21 cellular contexts compared by ENCODE assay signal in genomic region chr11:57681168-57681567, GRCh38. TPM values are rescaled to one million over a fixed set of nuclear protein-coding genes. Genes with fewer than 3 reads are reported as not detected.
DNase-seq lines count a peak whose midpoint lies in the region; ATAC-seq and TF ChIP-seq lines count a peak whose summit lies in the region.
"Had no signal": no experiment of that assay in that cellular context is flagged by ENCODE, and none has a peak within 500 bp of the region (broad histone marks: within the 10 kb centered on the region; RNA-seq: fewer than 3 reads in every experiment).

No MANE protein-coding gene starts in this region.

- H3K27ac Mint-ChIP-seq in natural killer cell = peak overlapping the region; percentile 52 to 60
- H3K27ac Mint-ChIP-seq in natural killer cell treated with Interleukin-12 subunit alpha and Interleukin-12 subunit beta and Interleukin-15 and Interleukin-18, amount 100 ng/mL, for 72 hours = peak overlapping the region in 1 of 2 donors; percentile 37

- H3K27ac ChIP-seq in RWPE2 (ENCODE audit: poor library complexity, severe bottlenecking) (peak overlapping the region; percentile 59), vagina (peak overlapping the region; percentile 1)
- H3K27ac ChIP-seq in effector memory CD4-positive, alpha-beta T cell (ENCODE audit: insufficient read depth, low read length, poor library complexity, severe bottlenecking) = no peak overlapping the region
- H3K27ac ChIP-seq: cardiac muscle cell, lower lobe of right lung, thyroid gland had no signal

- no peak overlapping the region for H3K4me3 Mint-ChIP-seq in natural killer cell
- no peak overlapping the region for H3K4me3 Mint-ChIP-seq in natural killer cell treated with Interleukin-12 subunit alpha and Interleukin-12 subunit beta and Interleukin-15 and Interleukin-18, amount 100 ng/mL, for 72 hours
- H3K4me3 Mint-ChIP-seq: T-helper 2 cell treated with Interferon-gamma antibody and Interleukin-4, amounts not matched to agents 5 μg/mL and 100 μg/mL, for 36 hours had no signal

- H3K27me3 Mint-ChIP-seq in natural killer cell (ENCODE audit: low read depth in 2 of 2) = no peaks in the 10 kb centered on the region
- no peaks in the 10 kb centered on the region for H3K27me3 Mint-ChIP-seq in natural killer cell treated with Interleukin-12 subunit alpha and Interleukin-12 subunit beta and Interleukin-15 and Interleukin-18, amount 100 ng/mL, for 72 hours

- DNase-seq in natural killer cell = no peak
- no peak for DNase-seq in natural killer cell treated with Interleukin-12 subunit alpha and Interleukin-12 subunit beta and Interleukin-15 and Interleukin-18, amount 100 ng/mL, for 72 hours (ENCODE audit: low spot score)
- DNase-seq in RWPE2 (ENCODE audit: low spot score) = no peak
- peak; percentile 30 to 62 for DNase-seq in erythroblast (lab: John Stamatoyannopoulos, UW)
- DNase-seq in vagina (ENCODE audit: extremely low spot score in 2 of 2) = no peak
- no peak for DNase-seq in effector memory CD4-positive, alpha-beta T cell
- DNase-seq: activated effector memory CD4-positive, alpha-beta T cell treated with anti-CD3 and anti-CD28 coated beads, Interleukin-2, amount 50 U/mL, for 16 hours; DMS79 treated with DMSO at 0.1 percent for 48 hours; foreskin melanocyte; KG1; kidney; lower lobe of right lung; NCI-H1436 treated with DMSO at 0.1 percent for 48 hours; stimulated activated CD4-positive, alpha-beta T cell treated with anti-CD3 and anti-CD28 coated beads, Interleukin-2, amount 100 ng/mL, for 48 hours; stimulated activated naive CD4-positive, alpha-beta T cell; thyroid gland had no signal

- H3K36me3 Mint-ChIP-seq in natural killer cell = peaks cover 15% of the 10 kb centered on the region
- H3K36me3 Mint-ChIP-seq in natural killer cell treated with Interleukin-12 subunit alpha and Interleukin-12 subunit beta and Interleukin-15 and Interleukin-18, amount 100 ng/mL, for 72 hours = peaks cover 20% of the 10 kb centered on the region

- TF ChIP-seq CTCF in natural killer cell (IDR thresholded peaks at IDR 0.05) (no peak), RWPE2 (IDR thresholded peaks at IDR 0.05; ENCODE audit: poor library complexity, severe bottlenecking) (no peak), vagina (IDR thresholded peaks at IDR 0.05) (no peak)

- H3K4me1 ChIP-seq in RWPE2 (ENCODE audit: insufficient read depth, poor library complexity, severe bottlenecking) (peaks cover 20% of the 10 kb centered on the region), vagina (peaks cover 53% of the 10 kb centered on the region)
- peaks cover 9% of the 10 kb centered on the region for H3K4me1 ChIP-seq in effector memory CD4-positive, alpha-beta T cell (ENCODE audit: control insufficient read depth, insufficient read depth, low read length, poor library complexity, severe bottlenecking)

- H3K9me3 ChIP-seq in RWPE2 (ENCODE audit: severe bottlenecking) (no peaks in the 10 kb centered on the region), vagina (no peaks in the 10 kb centered on the region)
- no peaks in the 10 kb centered on the region for H3K9me3 ChIP-seq in effector memory CD4-positive, alpha-beta T cell (ENCODE audit: control insufficient read depth, low read length)
- H3K9me3 ChIP-seq: lower lobe of right lung, thyroid gland had no signal

- TF ChIP-seq POLR2A in erythroblast (IDR thresholded peaks at IDR 0.05; ENCODE audit: low read length) (no peak), vagina (IDR thresholded peaks at IDR 0.05) (no peak)

- peaks cover 33 to 47% of the 10 kb centered on the region in 2 donors for H3K4me1 Mint-ChIP-seq in natural killer cell
- H3K4me1 Mint-ChIP-seq in natural killer cell treated with Interleukin-12 subunit alpha and Interleukin-12 subunit beta and Interleukin-15 and Interleukin-18, amount 100 ng/mL, for 72 hours (ENCODE audit: low read depth in 2 of 2) = peaks cover 26 to 27% of the 10 kb centered on the region in 2 donors

- intact Hi-C loops in natural killer cell (cut with micrococcal nuclease) = no loop called here
- intact Hi-C loops in vagina (cut with DNase I) = no loop called here

- no peak for ATAC-seq in natural killer cell
- no peak for ATAC-seq in natural killer cell treated with Interleukin-12 subunit alpha and Interleukin-12 subunit beta and Interleukin-15 and Interleukin-18, amount 100 ng/mL, for 72 hours
- no peak for ATAC-seq in RWPE2 (ENCODE audit: low read depth)
- no peak for ATAC-seq in SK-N-SH treated with all-trans-retinoic acid at 6 μM for 48 hours
- ATAC-seq: lower lobe of right lung had no signal

- H3K4me3 ChIP-seq in RWPE2 (ENCODE audit: severe bottlenecking) (no peak overlapping the region), vagina (no peak overlapping the region)
- H3K4me3 ChIP-seq in effector memory CD4-positive, alpha-beta T cell (ENCODE audit: insufficient read depth, low read depth, low read length, poor library complexity, severe bottlenecking) = no peak overlapping the region
- H3K4me3 ChIP-seq: cardiac muscle cell, GM12878, lower lobe of right lung, thyroid gland had no signal

- H3K36me3 ChIP-seq in RWPE2 (ENCODE audit: low read depth) (peaks cover 63% of the 10 kb centered on the region), vagina (peaks cover 0 to 52% of the 10 kb centered on the region in 2 donors)
- peaks cover 46% of the 10 kb centered on the region for H3K36me3 ChIP-seq in effector memory CD4-positive, alpha-beta T cell (ENCODE audit: control insufficient read depth, insufficient read depth, low read length)

- H3K27me3 ChIP-seq in RWPE2 (ENCODE audit: insufficient read depth, poor library complexity, severe bottlenecking) (no peaks in the 10 kb centered on the region), vagina (no peaks in the 10 kb centered on the region)
- H3K27me3 ChIP-seq in effector memory CD4-positive, alpha-beta T cell (replicated peaks; ENCODE audit: control insufficient read depth, insufficient read depth, low read length, poor library complexity, severe bottlenecking) = no peaks in the 10 kb centered on the region
- H3K27me3 ChIP-seq: cardiac muscle cell, thyroid gland had no signal

- H3K9me3 Mint-ChIP-seq in natural killer cell = no peaks in the 10 kb centered on the region
- no peaks in the 10 kb centered on the region for H3K9me3 Mint-ChIP-seq in natural killer cell treated with Interleukin-12 subunit alpha and Interleukin-12 subunit beta and Interleukin-15 and Interleukin-18, amount 100 ng/mL, for 72 hours
- H3K9me3 Mint-ChIP-seq: T-helper 2 cell treated with Interferon-gamma antibody and Interleukin-4, amounts not matched to agents 5 μg/mL and 100 μg/mL, for 36 hours had no signal

TF ChIP-seq in SK-N-SH treated with all-trans-retinoic acid at 6 μM for 48 hours, 23 proteins besides CTCF, POLR2A, EP300 and RAD21 (continues in another document):
- TF ChIP-seq POU6F1 (CRISPR knock-in tag; IDR thresholded peaks at IDR 0.05; ENCODE audit: borderline replicate concordance, low read depth) (no peak), ARNTL (CRISPR knock-in tag; IDR thresholded peaks at IDR 0.05; ENCODE audit: borderline replicate concordance, low read depth) (no peak), ESRRG (CRISPR knock-in tag; IDR thresholded peaks at IDR 0.05) (no peak), CSDC2 (CRISPR knock-in tag; IDR thresholded peaks at IDR 0.05) (no peak), ZNF70 (CRISPR knock-in tag; IDR thresholded peaks at IDR 0.05) (no peak), RARB (CRISPR knock-in tag; IDR thresholded peaks at IDR 0.05) (no peak), ZFP3 (CRISPR knock-in tag; IDR thresholded peaks at IDR 0.05) (no peak), ZC3H10 (CRISPR knock-in tag; IDR thresholded peaks at IDR 0.05) (no peak), TCF4 (CRISPR knock-in tag; IDR thresholded peaks at IDR 0.05; ENCODE audit: borderline replicate concordance) (no peak)

RNA-seq across cellular contexts. Expression of gene ZDHHC5, which starts 13.3 kb away (rescaled TPM):
- total RNA-seq in natural killer cell (10 to 100 TPM; 46.1 to 64.0 (median 55.5) TPM), vagina (46.2 TPM)
- 10 to 100 TPM; 66.2 to 91.9 TPM for total RNA-seq in natural killer cell treated with Interleukin-12 subunit alpha and Interleukin-12 subunit beta and Interleukin-15 and Interleukin-18, amount 100 ng/mL, for 72 hours

RNA-seq across cellular contexts. Expression of gene CLP1, which starts 23.6 kb away (rescaled TPM):
- total RNA-seq in natural killer cell (10 to 100 TPM; 18.5 to 23.1 (median 22.8) TPM), vagina (10.8 TPM)
- total RNA-seq in natural killer cell treated with Interleukin-12 subunit alpha and Interleukin-12 subunit beta and Interleukin-15 and Interleukin-18, amount 100 ng/mL, for 72 hours = 10 to 100 TPM; 16.5 to 23.0 TPM

RNA-seq across cellular contexts. Expression of gene MED19, which starts 30.8 kb away (rescaled TPM):
- 10 to 100 TPM; 11.0 to 15.1 (median 13.3) TPM for total RNA-seq in natural killer cell
- 10 to 100 TPM in 1 of 2 donors, 1 to 10 TPM in 1; 7.0 to 17.0 TPM for total RNA-seq in natural killer cell treated with Interleukin-12 subunit alpha and Interleukin-12 subunit beta and Interleukin-15 and Interleukin-18, amount 100 ng/mL, for 72 hours
- total RNA-seq in vagina = 18.4 TPM

RNA-seq across cellular contexts. Expression of gene TMX2, which starts 31.2 kb away (rescaled TPM):
- total RNA-seq in natural killer cell = 10 to 100 TPM; 43.6 to 70.4 (median 45.7) TPM
- 10 to 100 TPM; 77.3 to 96.9 TPM for total RNA-seq in natural killer cell treated with Interleukin-12 subunit alpha and Interleukin-12 subunit beta and Interleukin-15 and Interleukin-18, amount 100 ng/mL, for 72 hours
- 44.4 TPM for total RNA-seq in vagina

RNA-seq across cellular contexts. Expression of gene YPEL4, which starts 31.5 kb away (rescaled TPM):
- total RNA-seq in natural killer cell (1 to 10 TPM; 1.2 to 1.3 (median 1.2) TPM), vagina (2.7 TPM)
- not detected for total RNA-seq in natural killer cell treated with Interleukin-12 subunit alpha and Interleukin-12 subunit beta and Interleukin-15 and Interleukin-18, amount 100 ng/mL, for 72 hours
- total RNA-seq: dermis blood vessel endothelial cell had no signal

Comparison
In these comparisons a context has a peak if more than half of its experiments do, and no peak if none do; other contexts are left out.
1. DNase-seq: peak in erythroblast (2 of 2); none in natural killer cell (single experiment), natural killer cell treated with Interleukin-12 subunit alpha and Interleukin-12 subunit beta and Interleukin-15 and Interleukin-18, amount 100 ng/mL, for 72 hours (single experiment), RWPE2 (single experiment), vagina (0 of 2) and effector memory CD4-positive, alpha-beta T cell (0 of 3).